ENCODE assay signal across 1 cellular context in genomic region chr12:120265483-120266179, GRCh38.
TF ChIP-seq lines count a peak whose summit lies in the region.

TSS of gene PXN (minus strand) at chr12:120265730. CDS start at chr12:120265629, 101 bp downstream.

TF ChIP-seq in K562, 482 proteins besides CTCF, POLR2A, EP300 and RAD21 (continued from another document and continues in another):
- TF ChIP-seq BHLHE40 (IDR thresholded peaks at IDR 0.05; ENCODE audit: low read length) (peak; percentile 72), ZNF57 (CRISPR knock-in tag; IDR thresholded peaks at IDR 0.05) (no peak), ZBTB1 (CRISPR knock-in tag; IDR thresholded peaks at IDR 0.05; ENCODE audit: borderline replicate concordance, low read depth) (no peak), JUND (IDR thresholded peaks at IDR 0.05; ENCODE audit: borderline replicate concordance, low read depth, low read length) (no peak; the same call in 1 of the 2 replicates), JUND (tag; IDR thresholded peaks at IDR 0.05; ENCODE audit: borderline replicate concordance, low read depth, low read length) (peak; percentile 31; the same call in 1 of the 3 replicates), HDAC1 (IDR thresholded peaks at IDR 0.05) (no peak), SAFB2 (IDR thresholded peaks at IDR 0.05; ENCODE audit: borderline replicate concordance, low read depth, low read length, severe bottlenecking) (no peak), NR2C1 (IDR thresholded peaks at IDR 0.05) (no peak), NR2C1 (tag; IDR thresholded peaks at IDR 0.05) (peak; percentile 22; the same call in 1 of the 2 replicates), ZNF143 (CRISPR knock-in tag; IDR thresholded peaks at IDR 0.05) (no peak), C11orf30 (IDR thresholded peaks at IDR 0.05; ENCODE audit: low read depth) (no peak), MCM5 (IDR thresholded peaks at IDR 0.05; ENCODE audit: low read depth) (no peak), CREM (IDR thresholded peaks at IDR 0.05; ENCODE audit: low read depth) (peak; percentile 49), RCOR1 (IDR thresholded peaks at IDR 0.05; ENCODE audit: borderline replicate concordance in 1 of 2, low read depth in 2 of 2, low read length in 2 of 2) (peak in 1 of 2 experiments; percentile 45; a peak in 2 of 4 replicates), MAFK (IDR thresholded peaks at IDR 0.05; ENCODE audit: low read length) (no peak), ZNF584 (CRISPR knock-in tag; IDR thresholded peaks at IDR 0.05; ENCODE audit: low read depth) (peak; percentile 31; the same call in 1 of the 2 replicates), ZNF589 (CRISPR knock-in tag; IDR thresholded peaks at IDR 0.05; ENCODE audit: low read depth) (peak; percentile 74; the same call in 1 of the 2 replicates), VEZF1 (CRISPR knock-in tag; IDR thresholded peaks at IDR 0.05) (peak; percentile 95), ZNF23 (CRISPR knock-in tag; IDR thresholded peaks at IDR 0.05) (no peak), MTA3 (IDR thresholded peaks at IDR 0.05; ENCODE audit: borderline replicate concordance) (no peak; the same call in 1 of the 2 replicates), NEUROD1 (IDR thresholded peaks at IDR 0.05; ENCODE audit: borderline replicate concordance, low read depth, low read length, partially characterized antibody) (no peak), SUPT5H (IDR thresholded peaks at IDR 0.05) (peak; percentile 36; the same call in 1 of the 2 replicates), MAZ (CRISPR knock-in tag; conservative IDR thresholded peaks at IDR 0.05 in 1 of 2, IDR thresholded peaks at IDR 0.05 in 1 of 2) (peak in 1 of 2 experiments; percentile 54; a peak in 1 of 4 replicates), ZNF274 (IDR thresholded peaks at IDR 0.05; ENCODE audit: borderline replicate concordance, low read depth, low read length) (no peak), SMC3 (conservative IDR thresholded peaks at IDR 0.05; ENCODE audit: insufficient read depth, low read depth, low read length) (peak; percentile 95), ZNF644 (tag; IDR thresholded peaks at IDR 0.05; ENCODE audit: low read depth) (peak; percentile 63; the same call in 1 of the 2 replicates), ZNF830 (CRISPR knock-in tag; IDR thresholded peaks at IDR 0.05) (no peak), MEIS2 (IDR thresholded peaks at IDR 0.05; ENCODE audit: partially characterized antibody) (peak; percentile 95)
- TF ChIP-seq, protein P1, sequence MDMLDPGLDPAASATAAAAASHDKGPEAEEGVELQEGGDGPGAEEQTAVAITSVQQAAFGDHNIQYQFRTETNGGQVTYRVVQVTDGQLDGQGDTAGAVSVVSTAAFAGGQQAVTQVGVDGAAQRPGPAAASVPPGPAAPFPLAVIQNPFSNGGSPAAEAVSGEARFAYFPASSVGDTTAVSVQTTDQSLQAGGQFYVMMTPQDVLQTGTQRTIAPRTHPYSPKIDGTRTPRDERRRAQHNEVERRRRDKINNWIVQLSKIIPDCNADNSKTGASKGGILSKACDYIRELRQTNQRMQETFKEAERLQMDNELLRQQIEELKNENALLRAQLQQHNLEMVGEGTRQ (CRISPR knock-in tag; IDR thresholded peaks at IDR 0.05), result no peak
- TF ChIP-seq, protein P2, sequence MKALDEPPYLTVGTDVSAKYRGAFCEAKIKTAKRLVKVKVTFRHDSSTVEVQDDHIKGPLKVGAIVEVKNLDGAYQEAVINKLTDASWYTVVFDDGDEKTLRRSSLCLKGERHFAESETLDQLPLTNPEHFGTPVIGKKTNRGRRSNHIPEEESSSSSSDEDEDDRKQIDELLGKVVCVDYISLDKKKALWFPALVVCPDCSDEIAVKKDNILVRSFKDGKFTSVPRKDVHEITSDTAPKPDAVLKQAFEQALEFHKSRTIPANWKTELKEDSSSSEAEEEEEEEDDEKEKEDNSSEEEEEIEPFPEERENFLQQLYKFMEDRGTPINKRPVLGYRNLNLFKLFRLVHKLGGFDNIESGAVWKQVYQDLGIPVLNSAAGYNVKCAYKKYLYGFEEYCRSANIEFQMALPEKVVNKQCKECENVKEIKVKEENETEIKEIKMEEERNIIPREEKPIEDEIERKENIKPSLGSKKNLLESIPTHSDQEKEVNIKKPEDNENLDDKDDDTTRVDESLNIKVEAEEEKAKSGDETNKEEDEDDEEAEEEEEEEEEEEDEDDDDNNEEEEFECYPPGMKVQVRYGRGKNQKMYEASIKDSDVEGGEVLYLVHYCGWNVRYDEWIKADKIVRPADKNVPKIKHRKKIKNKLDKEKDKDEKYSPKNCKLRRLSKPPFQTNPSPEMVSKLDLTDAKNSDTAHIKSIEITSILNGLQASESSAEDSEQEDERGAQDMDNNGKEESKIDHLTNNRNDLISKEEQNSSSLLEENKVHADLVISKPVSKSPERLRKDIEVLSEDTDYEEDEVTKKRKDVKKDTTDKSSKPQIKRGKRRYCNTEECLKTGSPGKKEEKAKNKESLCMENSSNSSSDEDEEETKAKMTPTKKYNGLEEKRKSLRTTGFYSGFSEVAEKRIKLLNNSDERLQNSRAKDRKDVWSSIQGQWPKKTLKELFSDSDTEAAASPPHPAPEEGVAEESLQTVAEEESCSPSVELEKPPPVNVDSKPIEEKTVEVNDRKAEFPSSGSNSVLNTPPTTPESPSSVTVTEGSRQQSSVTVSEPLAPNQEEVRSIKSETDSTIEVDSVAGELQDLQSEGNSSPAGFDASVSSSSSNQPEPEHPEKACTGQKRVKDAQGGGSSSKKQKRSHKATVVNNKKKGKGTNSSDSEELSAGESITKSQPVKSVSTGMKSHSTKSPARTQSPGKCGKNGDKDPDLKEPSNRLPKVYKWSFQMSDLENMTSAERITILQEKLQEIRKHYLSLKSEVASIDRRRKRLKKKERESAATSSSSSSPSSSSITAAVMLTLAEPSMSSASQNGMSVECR (CRISPR knock-in tag; IDR thresholded peaks at IDR 0.05), result peak; percentile 40; the same call in 1 of the 2 replicates
- TF ChIP-seq, protein P3, sequence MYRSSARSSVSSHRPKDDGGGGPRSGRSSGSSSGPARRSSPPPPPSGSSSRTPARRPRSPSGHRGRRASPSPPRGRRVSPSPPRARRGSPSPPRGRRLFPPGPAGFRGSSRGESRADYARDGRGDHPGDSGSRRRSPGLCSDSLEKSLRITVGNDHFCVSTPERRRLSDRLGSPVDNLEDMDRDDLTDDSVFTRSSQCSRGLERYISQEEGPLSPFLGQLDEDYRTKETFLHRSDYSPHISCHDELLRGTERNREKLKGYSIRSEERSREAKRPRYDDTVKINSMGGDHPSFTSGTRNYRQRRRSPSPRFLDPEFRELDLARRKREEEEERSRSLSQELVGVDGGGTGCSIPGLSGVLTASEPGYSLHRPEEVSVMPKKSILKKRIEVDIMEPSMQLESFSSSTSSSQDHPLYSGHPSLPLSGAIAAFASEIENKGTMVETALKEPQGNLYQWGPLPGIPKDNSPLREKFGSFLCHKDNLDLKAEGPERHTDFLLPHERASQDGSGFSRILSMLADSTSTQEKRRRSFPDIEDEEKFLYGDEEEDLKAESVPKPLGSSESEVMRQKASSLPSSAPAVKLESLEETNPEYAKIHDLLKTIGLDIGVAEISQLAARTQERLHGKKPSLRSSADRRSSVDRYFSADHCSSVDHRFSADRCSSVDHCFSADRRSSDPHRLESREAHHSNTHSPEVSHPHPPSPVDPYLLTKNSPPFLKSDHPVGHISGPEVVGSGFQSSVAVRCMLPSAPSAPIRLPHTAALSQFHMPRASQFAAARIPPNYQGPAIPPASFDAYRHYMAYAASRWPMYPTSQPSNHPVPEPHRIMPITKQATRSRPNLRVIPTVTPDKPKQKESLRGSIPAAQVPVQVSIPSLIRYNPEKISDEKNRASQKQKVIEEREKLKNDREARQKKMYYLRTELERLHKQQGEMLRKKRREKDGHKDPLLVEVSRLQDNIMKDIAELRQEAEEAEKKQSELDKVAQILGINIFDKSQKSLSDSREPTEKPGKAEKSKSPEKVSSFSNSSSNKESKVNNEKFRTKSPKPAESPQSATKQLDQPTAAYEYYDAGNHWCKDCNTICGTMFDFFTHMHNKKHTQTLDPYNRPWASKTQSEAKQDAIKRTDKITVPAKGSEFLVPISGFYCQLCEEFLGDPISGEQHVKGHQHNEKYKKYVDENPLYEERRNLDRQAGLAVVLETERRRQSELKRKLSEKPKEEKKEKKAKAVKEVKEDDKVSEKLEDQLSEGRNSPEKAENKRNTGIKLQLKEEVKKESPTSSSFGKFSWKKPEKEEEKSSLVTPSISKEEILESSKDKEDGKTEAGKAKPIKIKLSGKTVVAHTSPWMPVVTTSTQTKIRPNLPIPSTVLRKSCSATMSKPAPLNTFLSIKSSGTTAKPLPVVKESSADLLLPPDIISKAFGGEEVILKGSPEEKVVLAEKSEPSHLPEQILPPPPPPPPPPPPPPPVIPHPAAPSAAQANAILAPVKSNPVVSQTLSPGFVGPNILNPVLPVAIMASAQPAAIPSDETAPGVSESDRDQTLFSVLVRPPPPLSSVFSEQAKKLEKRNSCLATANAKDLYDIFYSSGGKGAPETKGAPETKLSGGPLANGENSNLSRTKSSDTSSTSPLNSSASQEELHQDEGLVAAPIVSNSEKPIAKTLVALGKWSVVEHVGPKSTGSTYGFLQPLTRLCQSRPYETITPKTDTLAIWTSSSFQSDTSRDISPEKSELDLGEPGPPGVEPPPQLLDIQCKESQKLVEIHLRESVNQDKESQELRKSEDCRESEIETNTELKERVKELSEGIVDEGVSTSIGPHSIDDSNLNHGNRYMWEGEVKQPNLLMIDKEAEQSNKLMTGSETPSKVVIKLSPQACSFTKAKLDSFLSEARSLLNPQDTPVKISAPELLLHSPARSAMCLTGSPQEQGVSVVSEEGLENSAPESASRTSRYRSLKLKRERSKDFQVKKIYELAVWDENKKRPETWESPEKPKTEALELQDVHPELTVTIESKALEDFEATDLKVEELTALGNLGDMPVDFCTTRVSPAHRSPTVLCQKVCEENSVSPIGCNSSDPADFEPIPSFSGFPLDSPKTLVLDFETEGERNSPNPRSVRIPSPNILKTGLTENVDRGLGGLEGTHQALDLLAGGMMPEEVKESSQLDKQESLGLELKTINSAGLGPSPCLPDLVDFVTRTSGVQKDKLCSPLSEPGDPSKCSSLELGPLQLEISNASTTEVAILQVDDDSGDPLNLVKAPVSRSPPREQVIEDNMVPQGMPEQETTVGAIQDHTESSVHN (IDR thresholded peaks at IDR 0.05; ENCODE audit: borderline replicate concordance in 1 of 2, low read depth in 1 of 2), result no peak
- TF ChIP-seq, protein P4, sequence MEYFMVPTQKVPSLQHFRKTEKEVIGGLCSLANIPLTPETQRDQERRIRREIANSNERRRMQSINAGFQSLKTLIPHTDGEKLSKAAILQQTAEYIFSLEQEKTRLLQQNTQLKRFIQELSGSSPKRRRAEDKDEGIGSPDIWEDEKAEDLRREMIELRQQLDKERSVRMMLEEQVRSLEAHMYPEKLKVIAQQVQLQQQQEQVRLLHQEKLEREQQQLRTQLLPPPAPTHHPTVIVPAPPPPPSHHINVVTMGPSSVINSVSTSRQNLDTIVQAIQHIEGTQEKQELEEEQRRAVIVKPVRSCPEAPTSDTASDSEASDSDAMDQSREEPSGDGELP (CRISPR knock-in tag; IDR thresholded peaks at IDR 0.05; ENCODE audit: borderline replicate concordance), result peak; percentile 50; the same call in 1 of the 2 replicates
- TF ChIP-seq, protein P5, sequence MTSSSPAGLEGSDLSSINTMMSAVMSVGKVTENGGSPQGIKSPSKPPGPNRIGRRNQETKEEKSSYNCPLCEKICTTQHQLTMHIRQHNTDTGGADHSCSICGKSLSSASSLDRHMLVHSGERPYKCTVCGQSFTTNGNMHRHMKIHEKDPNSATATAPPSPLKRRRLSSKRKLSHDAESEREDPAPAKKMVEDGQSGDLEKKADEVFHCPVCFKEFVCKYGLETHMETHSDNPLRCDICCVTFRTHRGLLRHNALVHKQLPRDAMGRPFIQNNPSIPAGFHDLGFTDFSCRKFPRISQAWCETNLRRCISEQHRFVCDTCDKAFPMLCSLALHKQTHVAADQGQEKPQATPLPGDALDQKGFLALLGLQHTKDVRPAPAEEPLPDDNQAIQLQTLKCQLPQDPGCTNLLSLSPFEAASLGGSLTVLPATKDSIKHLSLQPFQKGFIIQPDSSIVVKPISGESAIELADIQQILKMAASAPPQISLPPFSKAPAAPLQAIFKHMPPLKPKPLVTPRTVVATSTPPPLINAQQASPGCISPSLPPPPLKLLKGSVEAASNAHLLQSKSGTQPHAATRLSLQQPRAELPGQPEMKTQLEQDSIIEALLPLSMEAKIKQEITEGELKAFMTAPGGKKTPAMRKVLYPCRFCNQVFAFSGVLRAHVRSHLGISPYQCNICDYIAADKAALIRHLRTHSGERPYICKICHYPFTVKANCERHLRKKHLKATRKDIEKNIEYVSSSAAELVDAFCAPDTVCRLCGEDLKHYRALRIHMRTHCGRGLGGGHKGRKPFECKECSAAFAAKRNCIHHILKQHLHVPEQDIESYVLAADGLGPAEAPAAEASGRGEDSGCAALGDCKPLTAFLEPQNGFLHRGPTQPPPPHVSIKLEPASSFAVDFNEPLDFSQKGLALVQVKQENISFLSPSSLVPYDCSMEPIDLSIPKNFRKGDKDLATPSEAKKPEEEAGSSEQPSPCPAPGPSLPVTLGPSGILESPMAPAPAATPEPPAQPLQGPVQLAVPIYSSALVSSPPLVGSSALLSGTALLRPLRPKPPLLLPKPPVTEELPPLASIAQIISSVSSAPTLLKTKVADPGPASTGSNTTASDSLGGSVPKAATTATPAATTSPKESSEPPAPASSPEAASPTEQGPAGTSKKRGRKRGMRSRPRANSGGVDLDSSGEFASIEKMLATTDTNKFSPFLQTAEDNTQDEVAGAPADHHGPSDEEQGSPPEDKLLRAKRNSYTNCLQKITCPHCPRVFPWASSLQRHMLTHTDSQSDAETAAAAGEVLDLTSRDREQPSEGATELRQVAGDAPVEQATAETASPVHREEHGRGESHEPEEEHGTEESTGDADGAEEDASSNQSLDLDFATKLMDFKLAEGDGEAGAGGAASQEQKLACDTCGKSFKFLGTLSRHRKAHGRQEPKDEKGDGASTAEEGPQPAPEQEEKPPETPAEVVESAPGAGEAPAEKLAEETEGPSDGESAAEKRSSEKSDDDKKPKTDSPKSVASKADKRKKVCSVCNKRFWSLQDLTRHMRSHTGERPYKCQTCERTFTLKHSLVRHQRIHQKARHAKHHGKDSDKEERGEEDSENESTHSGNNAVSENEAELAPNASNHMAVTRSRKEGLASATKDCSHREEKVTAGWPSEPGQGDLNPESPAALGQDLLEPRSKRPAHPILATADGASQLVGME (CRISPR knock-in tag; IDR thresholded peaks at IDR 0.05), result 0 out of 2 replicates have a peak, but pooled peaks have one; percentile 64
- TF ChIP-seq, protein P6, sequence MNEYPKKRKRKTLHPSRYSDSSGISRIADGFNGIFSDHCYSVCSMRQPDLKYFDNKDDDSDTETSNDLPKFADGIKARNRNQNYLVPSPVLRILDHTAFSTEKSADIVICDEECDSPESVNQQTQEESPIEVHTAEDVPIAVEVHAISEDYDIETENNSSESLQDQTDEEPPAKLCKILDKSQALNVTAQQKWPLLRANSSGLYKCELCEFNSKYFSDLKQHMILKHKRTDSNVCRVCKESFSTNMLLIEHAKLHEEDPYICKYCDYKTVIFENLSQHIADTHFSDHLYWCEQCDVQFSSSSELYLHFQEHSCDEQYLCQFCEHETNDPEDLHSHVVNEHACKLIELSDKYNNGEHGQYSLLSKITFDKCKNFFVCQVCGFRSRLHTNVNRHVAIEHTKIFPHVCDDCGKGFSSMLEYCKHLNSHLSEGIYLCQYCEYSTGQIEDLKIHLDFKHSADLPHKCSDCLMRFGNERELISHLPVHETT (CRISPR knock-in tag; conservative IDR thresholded peaks at IDR 0.05 in 1 of 2, IDR thresholded peaks at IDR 0.05 in 1 of 2), result peak in 1 of 2 experiments; percentile 66; a peak in 1 of 4 replicates
